ENCODE assay signal across 2 cellular contexts in genomic region chr7:37016073-37016878, GRCh38.
A peak's percentile ranks its signal among the peaks of the same experiment; 100 is the strongest.
TF ChIP-seq lines count a peak whose summit lies in the region.

No MANE protein-coding gene starts in this region.

TF ChIP-seq in WTC11, 78 proteins besides CTCF, POLR2A, EP300 and RAD21 (continued from another document):
- no peak for TF ChIP-seq MLX (CRISPR knock-in tag; IDR thresholded peaks at IDR 0.05)
- TF ChIP-seq EMX1 (CRISPR knock-in tag; IDR thresholded peaks at IDR 0.05): no peak
- no peak for TF ChIP-seq E2F4 (CRISPR knock-in tag; IDR thresholded peaks at IDR 0.05; ENCODE audit: borderline replicate concordance, low read depth)
- no peak for TF ChIP-seq ATF6 (CRISPR knock-in tag; IDR thresholded peaks at IDR 0.05)
- TF ChIP-seq JAZF1 (CRISPR knock-in tag; IDR thresholded peaks at IDR 0.05): no peak
TF ChIP-seq in WTC11: peak in this region for 0.

TF ChIP-seq in HepG2, 621 proteins besides CTCF, POLR2A, EP300 and RAD21 (continued from another document and continues in another):
- TF ChIP-seq ARID5B (CRISPR knock-in tag; IDR thresholded peaks at IDR 0.05) (peak; percentile 31; the same call in 1 of the 2 replicates), ASH2L (IDR thresholded peaks at IDR 0.05; ENCODE audit: insufficient read length, low read depth, low read length) (peak; percentile 2), BCL6 (CRISPR knock-in tag; IDR thresholded peaks at IDR 0.05) (peak; percentile 28; the same call in 1 of the 2 replicates), ZNF768 (CRISPR knock-in tag; IDR thresholded peaks at IDR 0.05) (no peak), ZNF503 (CRISPR knock-in tag; IDR thresholded peaks at IDR 0.05) (no peak), MIXL1 (CRISPR knock-in tag; IDR thresholded peaks at IDR 0.05) (peak; percentile 96), SOX5 (CRISPR knock-in tag; IDR thresholded peaks at IDR 0.05; ENCODE audit: borderline replicate concordance) (peak; percentile 28; the same call in 1 of the 2 replicates), CREB1 (IDR thresholded peaks at IDR 0.05) (no peak), CREB1 (CRISPR knock-in tag; IDR thresholded peaks at IDR 0.05) (peak; percentile 49; the same call in 1 of the 2 replicates), MAFG (CRISPR knock-in tag; IDR thresholded peaks at IDR 0.05) (no peak), ZFY (CRISPR knock-in tag; IDR thresholded peaks at IDR 0.05) (peak; percentile 11; the same call in 1 of the 2 replicates), RFXANK (CRISPR knock-in tag; IDR thresholded peaks at IDR 0.05) (no peak; the same call in 1 of the 2 replicates), REST (IDR thresholded peaks at IDR 0.05; ENCODE audit: borderline replicate concordance in 1 of 2, low read depth in 1 of 2, low read length in 2 of 2) (peak; percentile 22 to 87), FOXA1 (IDR thresholded peaks at IDR 0.05) (no peak), FOXA1 (CRISPR knock-in tag; IDR thresholded peaks at IDR 0.05) (peak; percentile 76), CSRNP2 (CRISPR knock-in tag; conservative IDR thresholded peaks at IDR 0.05; ENCODE audit: low read depth) (no peak), MTERF4 (CRISPR knock-in tag; IDR thresholded peaks at IDR 0.05) (no peak), EHMT2 (IDR thresholded peaks at IDR 0.05; ENCODE audit: borderline replicate concordance, low read depth, low read length) (peak; percentile 87), NFYC (CRISPR knock-in tag; IDR thresholded peaks at IDR 0.05) (no peak), TFAP4 (IDR thresholded peaks at IDR 0.05; ENCODE audit: borderline replicate concordance, low read depth) (peak; percentile 27; the same call in 1 of the 2 replicates), NONO (IDR thresholded peaks at IDR 0.05) (no peak), NONO (CRISPR knock-in tag; conservative IDR thresholded peaks at IDR 0.05) (no peak), ZNF839 (CRISPR knock-in tag; IDR thresholded peaks at IDR 0.05; ENCODE audit: borderline replicate concordance) (no peak), HNF1A (IDR thresholded peaks at IDR 0.05; ENCODE audit: low read depth) (peak; percentile 95), HNF1A (CRISPR knock-in tag; IDR thresholded peaks at IDR 0.05; ENCODE audit: borderline replicate concordance) (peak; percentile 96), SRY (CRISPR knock-in tag; IDR thresholded peaks at IDR 0.05) (no peak), MEIS1 (CRISPR knock-in tag; IDR thresholded peaks at IDR 0.05; ENCODE audit: borderline replicate concordance) (0 out of 2 replicates have a peak, but pooled peaks have one; percentile 28), ZNF704 (CRISPR knock-in tag; IDR thresholded peaks at IDR 0.05; ENCODE audit: borderline replicate concordance) (no peak), ZNF644 (CRISPR knock-in tag; IDR thresholded peaks at IDR 0.05; ENCODE audit: low read depth) (peak; percentile 30; the same call in 1 of the 2 replicates), HNRNPUL1 (IDR thresholded peaks at IDR 0.05; ENCODE audit: low read depth, low read length) (peak; percentile 82; the same call in 1 of the 2 replicates), HOMEZ (CRISPR knock-in tag; IDR thresholded peaks at IDR 0.05; ENCODE audit: low read depth) (peak; percentile 55; the same call in 1 of the 2 replicates)
